Comparison of ENCODE assay signal across 9 cellular contexts in genomic region chr20:8389381-8390368, GRCh38.
A peak's percentile ranks its signal among the peaks of the same experiment; 100 is the strongest.
DNase-seq lines count a peak whose midpoint lies in the region; ATAC-seq and TF ChIP-seq lines count a peak whose summit lies in the region.
"Had no signal": no experiment of that assay in that cellular context is flagged by ENCODE, and none has a peak within 500 bp of the region (broad histone marks: within the 10 kb centered on the region; RNA-seq: fewer than 3 reads in every experiment).

No MANE protein-coding gene starts in this region.

- TF ChIP-seq CTCF in Panc1 (IDR thresholded peaks at IDR 0.05) (peak; percentile 58), neural crest cell (conservative IDR thresholded peaks at IDR 0.05) (peak; percentile 78)

- no peaks in the 10 kb centered on the region for H3K4me1 ChIP-seq in CD4-positive, alpha-beta memory T cell (ENCODE audit: insufficient read depth, low read length)
- no peaks in the 10 kb centered on the region for H3K4me1 ChIP-seq in Panc1 (ENCODE audit: control insufficient read depth, insufficient read depth, low read length)

- no peaks in the 10 kb centered on the region for H3K9me3 Mint-ChIP-seq in CD4-positive, alpha-beta memory T cell
- H3K9me3 Mint-ChIP-seq in neural crest cell: no peaks in the 10 kb centered on the region
- H3K9me3 Mint-ChIP-seq in T-helper 2 cell treated with Interferon-gamma antibody and Interleukin-4, amounts not matched to agents 5 μg/mL and 100 μg/mL, for 36 hours: no peaks in the 10 kb centered on the region

- H3K36me3 ChIP-seq in CD4-positive, alpha-beta memory T cell (ENCODE audit: insufficient read depth, low read length): no peaks in the 10 kb centered on the region
- H3K36me3 ChIP-seq in Panc1 (ENCODE audit: control insufficient read depth, insufficient read depth, low read length): no peaks in the 10 kb centered on the region

- H3K9me3 ChIP-seq in CD4-positive, alpha-beta memory T cell (ENCODE audit: control insufficient read depth in 1 of 2, low read length in 2 of 2): no peaks in the 10 kb centered on the region
- H3K9me3 ChIP-seq in Panc1 (ENCODE audit: control insufficient read depth, insufficient read depth, low read depth, low read length) (no peaks in the 10 kb centered on the region), T-helper 17 cell (ENCODE audit: control insufficient read depth, low read length, poor library complexity, severe bottlenecking) (no peaks in the 10 kb centered on the region)

- no TSS peak for BruUV-seq in Panc1 (replicated peaks; lab: Mats Ljungman, UMichigan)

- H3K27ac Mint-ChIP-seq in CD4-positive, alpha-beta memory T cell: no peak overlapping the region
- H3K27ac Mint-ChIP-seq in neural crest cell (ENCODE audit: unreplicated experiment): no peak overlapping the region
- H3K27ac Mint-ChIP-seq in T-helper 17 cell: no peak overlapping the region
- no peak overlapping the region for H3K27ac Mint-ChIP-seq in T-helper 2 cell treated with Interferon-gamma antibody and Interleukin-4, amounts not matched to agents 5 μg/mL and 100 μg/mL, for 36 hours

- peaks cover 9 to 18% (median 12%) of the 10 kb centered on the region in 4 donors for H3K4me1 Mint-ChIP-seq in CD4-positive, alpha-beta memory T cell
- peaks cover 13% of the 10 kb centered on the region for H3K4me1 Mint-ChIP-seq in neural crest cell
- peaks cover 11% of the 10 kb centered on the region for H3K4me1 Mint-ChIP-seq in T-helper 17 cell
- H3K4me1 Mint-ChIP-seq in T-helper 2 cell treated with Interferon-gamma antibody and Interleukin-4, amounts not matched to agents 5 μg/mL and 100 μg/mL, for 36 hours (ENCODE audit: low read depth): no peaks in the 10 kb centered on the region

- H3K27ac ChIP-seq in CD4-positive, alpha-beta memory T cell (ENCODE audit: low read depth, low read length): no peak overlapping the region
- no peak overlapping the region for H3K27ac ChIP-seq in Panc1 (ENCODE audit: low read length)
- H3K27ac ChIP-seq: epithelial cell of prostate had no signal

- TF ChIP-seq RAD21 in Ishikawa (IDR thresholded peaks at IDR 0.05; ENCODE audit: low read depth): peak; percentile 56

- H3K27me3 Mint-ChIP-seq in CD4-positive, alpha-beta memory T cell: peaks cover 0 to 1% of the 10 kb centered on the region in 2 donors
- H3K27me3 Mint-ChIP-seq in neural crest cell (ENCODE audit: low read depth): no peaks in the 10 kb centered on the region
- no peaks in the 10 kb centered on the region for H3K27me3 Mint-ChIP-seq in T-helper 17 cell
- peaks cover 8% of the 10 kb centered on the region for H3K27me3 Mint-ChIP-seq in T-helper 2 cell treated with Interferon-gamma antibody and Interleukin-4, amounts not matched to agents 5 μg/mL and 100 μg/mL, for 36 hours (ENCODE audit: low read depth)

- POLR2A ChIA-PET in CD4-positive, alpha-beta memory T cell (lab: Charles Lee; ENCODE audit: partially characterized antibody): no interaction called here
- POLR2A ChIA-PET in Panc1 (lab: Charles Lee): no interaction called here

- ATAC-seq in Panc1: no peak
- no peak for ATAC-seq in T-helper 17 cell
- no peak for ATAC-seq in HG03571 (IDR thresholded peaks at IDR 0.05; ENCODE audit: unreplicated experiment)

- no peak overlapping the region for H3K4me3 Mint-ChIP-seq in CD4-positive, alpha-beta memory T cell
- H3K4me3 Mint-ChIP-seq in neural crest cell (no peak overlapping the region), T-helper 17 cell (no peak overlapping the region)
- H3K4me3 Mint-ChIP-seq in T-helper 2 cell treated with Interferon-gamma antibody and Interleukin-4, amounts not matched to agents 5 μg/mL and 100 μg/mL, for 36 hours: no peak overlapping the region

- intact Hi-C loops in CD4-positive, alpha-beta memory T cell (cut with micrococcal nuclease): loop anchor here (1.0 to 2.0 kb wide), 4 partner anchors 85 to 453 kb away; partner anchors contain the start of gene PLCB1
- intact Hi-C loops in Panc1 (cut with micrococcal nuclease; ENCODE audit: unreplicated experiment): loop anchor here (5.0 kb wide), 3 partner anchors 257 to 347 kb away; partner anchors contain the start of gene PLCB1

- peak in 4 of 5 donors; percentile 29 to 37 (median 32) for DNase-seq in CD4-positive, alpha-beta memory T cell
- DNase-seq in Panc1 (ENCODE audit: low read depth, low spot score) (peak; percentile 1), erythroblast (lab: John Stamatoyannopoulos, UW) (peak; percentile 20 to 54), neural crest cell (ENCODE audit: low read depth, low spot score) (no peak), T-helper 17 cell (no peak)
- no peak for DNase-seq in T-helper 2 cell treated with Interferon-gamma antibody and Interleukin-4, amounts not matched to agents 5 μg/mL and 100 μg/mL, for 36 hours (ENCODE audit: low spot score)

- in situ Hi-C loops in Panc1 (cut with HindIII; ENCODE audit: low pct_unique_long_range_greater_than_20kb, low sequenced_read_pairs): no loop called here

- no peak for TF ChIP-seq EP300 in Ishikawa (IDR thresholded peaks at IDR 0.05; ENCODE audit: borderline replicate concordance)

- CTCF ChIA-PET in CD4-positive, alpha-beta memory T cell (lab: Charles Lee; ENCODE audit: partially characterized antibody): interaction anchor here (0.5 to 7.4 kb wide), 15 partner anchors 8 to 453 kb away, joined by 3 to 101 read pairs (median 4); partner anchors contain the start of gene PLCB1
- CTCF ChIA-PET in Panc1 (lab: Charles Lee): no interaction called here

- no peak for TF ChIP-seq POLR2A in erythroblast (IDR thresholded peaks at IDR 0.05; ENCODE audit: low read length)

- no peak overlapping the region for H3K4me3 ChIP-seq in CD4-positive, alpha-beta memory T cell (ENCODE audit: low read length in 2 of 2)
- no peak overlapping the region for H3K4me3 ChIP-seq in Panc1 (ENCODE audit: low read depth in 2 of 2, low read length in 2 of 2)

- no peaks in the 10 kb centered on the region for H3K27me3 ChIP-seq in CD4-positive, alpha-beta memory T cell (ENCODE audit: insufficient read depth, low read length)
- no peaks in the 10 kb centered on the region for H3K27me3 ChIP-seq in Panc1 (ENCODE audit: control insufficient read depth, insufficient read depth, low read length)

- no peaks in the 10 kb centered on the region for H3K36me3 Mint-ChIP-seq in CD4-positive, alpha-beta memory T cell
- no peaks in the 10 kb centered on the region for H3K36me3 Mint-ChIP-seq in neural crest cell (ENCODE audit: low read depth)
- no peaks in the 10 kb centered on the region for H3K36me3 Mint-ChIP-seq in T-helper 17 cell (ENCODE audit: low read depth)
- H3K36me3 Mint-ChIP-seq in T-helper 2 cell treated with Interferon-gamma antibody and Interleukin-4, amounts not matched to agents 5 μg/mL and 100 μg/mL, for 36 hours (ENCODE audit: low read depth): no peaks in the 10 kb centered on the region

TF ChIP-seq in Ishikawa, 13 proteins besides CTCF, POLR2A, EP300 and RAD21:
- no peak for TF ChIP-seq NFIC (IDR thresholded peaks at IDR 0.05)
- no peak for TF ChIP-seq FOXM1 (IDR thresholded peaks at IDR 0.05; ENCODE audit: borderline replicate concordance, low read depth)
- TF ChIP-seq USF1 (IDR thresholded peaks at IDR 0.05): no peak
- no peak for TF ChIP-seq EGR1 (IDR thresholded peaks at IDR 0.05)
- TF ChIP-seq TAF1 (IDR thresholded peaks at IDR 0.05; ENCODE audit: low read depth): no peak
- no peak for TF ChIP-seq ZBTB7A (IDR thresholded peaks at IDR 0.05; ENCODE audit: low read depth)
- no peak for TF ChIP-seq CEBPB (IDR thresholded peaks at IDR 0.05)
- no peak for TF ChIP-seq MAX (IDR thresholded peaks at IDR 0.05)
- TF ChIP-seq TCF12 (IDR thresholded peaks at IDR 0.05; ENCODE audit: low read depth): no peak
- no peak for TF ChIP-seq CREB1 (IDR thresholded peaks at IDR 0.05; ENCODE audit: low read depth)
- TF ChIP-seq YY1 (IDR thresholded peaks at IDR 0.05; ENCODE audit: low read depth): no peak
- TF ChIP-seq TEAD4 (IDR thresholded peaks at IDR 0.05): no peak
- TF ChIP-seq REST (IDR thresholded peaks at IDR 0.05; ENCODE audit: low read depth): no peak

Comparison
In these comparisons a context has a peak if more than half of its experiments do, and no peak if none do; other contexts are left out.
1. DNase-seq: peak in CD4-positive, alpha-beta memory T cell (4 of 5), Panc1 (single experiment) and erythroblast (2 of 2); none in neural crest cell (single experiment), T-helper 17 cell (0 of 3) and T-helper 2 cell treated with Interferon-gamma antibody and Interleukin-4, amounts not matched to agents 5 μg/mL and 100 μg/mL, for 36 hours (single experiment).